8 cellular contexts compared by ENCODE assay signal in the genomic region with DNA sequence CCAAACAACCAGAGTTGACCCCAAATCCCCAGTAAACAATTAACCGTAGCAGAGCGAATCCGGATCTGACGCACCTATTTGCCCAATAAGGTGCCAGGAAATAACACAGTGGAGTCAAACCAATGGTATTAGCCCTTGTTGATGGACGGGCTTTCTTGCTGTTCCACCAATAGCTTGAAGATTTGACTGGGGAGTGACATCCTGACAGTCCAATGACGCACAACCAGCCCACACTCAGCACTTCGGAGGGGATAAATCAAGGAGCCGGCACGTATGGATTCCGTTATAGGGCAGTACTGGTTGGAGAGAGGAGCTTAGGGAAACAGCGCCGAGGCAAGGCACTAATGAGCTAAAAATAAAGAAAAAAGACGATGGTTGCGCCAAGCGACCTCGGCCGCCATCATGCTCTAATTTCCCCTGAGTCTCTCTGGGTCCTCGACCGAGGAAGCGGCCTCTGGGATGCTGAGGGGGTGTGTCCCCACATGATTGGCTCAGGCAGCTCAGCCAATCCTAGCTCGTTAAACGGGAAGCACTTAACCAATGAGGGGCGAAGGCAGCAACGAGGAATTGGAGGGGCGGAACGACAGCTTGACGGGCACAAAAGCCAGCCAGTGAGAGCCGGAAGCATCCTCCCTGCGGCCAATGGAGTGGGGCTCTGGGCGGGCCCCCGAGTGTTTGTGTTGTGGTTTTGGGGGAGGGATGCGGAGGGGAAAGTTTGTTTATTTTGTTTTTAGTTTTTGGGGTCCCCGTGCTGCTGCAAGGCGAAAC. TPM values are rescaled to one million over a fixed set of nuclear protein-coding genes. Genes with fewer than 3 reads are reported as not detected.
A peak's percentile ranks its signal among the peaks of the same experiment; 100 is the strongest.
DNase-seq lines count a peak whose midpoint lies in the region; ATAC-seq and TF ChIP-seq lines count a peak whose summit lies in the region.

No MANE protein-coding gene starts in this region.

- DNase-seq in AG20443 (ENCODE audit: low spot score) (peak; percentile 98), NCI-H446 (lab: John Stamatoyannopoulos, UW) (peak; percentile 97 to 98), cerebellar cortex (ENCODE audit: low spot score) (peak; percentile 99), iris pigment epithelial cell (ENCODE audit: low read depth) (peak; percentile 100), spleen (peak; percentile 96)

- H3K27ac ChIP-seq in spleen = peak overlapping the region; percentile 97 to 100 (median 98)

- intact Hi-C loops in spleen (cut with DNase I; ENCODE audit: low total_unique reads) = loop anchor here (10.0 kb wide), 1 partner anchor 301 kb away; a partner anchor contains a TSS

- TF ChIP-seq CTCF in spleen (IDR thresholded peaks at IDR 0.05 in 8 of 11, conservative IDR thresholded peaks at IDR 0.05 in 3 of 11) = peak in 3 of 11 experiments; percentile 9 to 38 (median 30)

- peaks cover 30 to 81% (median 53%) of the 10 kb centered on the region in 6 donors for H3K4me1 ChIP-seq in spleen

- ATAC-seq in GM19043 (IDR thresholded peaks at IDR 0.05; ENCODE audit: low read depth, unreplicated experiment) (peak; percentile 76), HG03354 (IDR thresholded peaks at IDR 0.05; ENCODE audit: poor library complexity, severe bottlenecking, unreplicated experiment) (peak; percentile 84)
- ATAC-seq in activated CD4-positive, CD25-positive, alpha-beta regulatory T cell treated with anti-CD3 and anti-CD28 coated beads, Interleukin-2, amount 50 U/mL, for 24 hours = peak; percentile 88 to 89

- peak overlapping the region; percentile 71 to 89 (median 83) for H3K4me3 ChIP-seq in spleen

- no peaks in the 10 kb centered on the region for H3K9me3 ChIP-seq in spleen

- peaks cover 0 to 15% (median 0%) of the 10 kb centered on the region in 7 donors for H3K27me3 ChIP-seq in spleen (replicated peaks in 1 of 7)

- H3K36me3 ChIP-seq in spleen = no peaks in the 10 kb centered on the region

- 0 to 1% (median 0%) methylated on average over 34 of the region's 34 CpGs for WGBS in spleen, 5 donors

- peak in 1 of 3 donors; percentile 69 for TF ChIP-seq POLR2A in spleen (IDR thresholded peaks at IDR 0.05)

RNA-seq across cellular contexts. Expression of a gene that starts 49.5 kb away (rescaled TPM):
- under 1 TPM in 6 of 7 donors, not detected in 1; 0.06 to 0.28 (median 0.18) TPM for total RNA-seq in spleen
- polyA plus RNA-seq in spleen = under 1 TPM in 2 of 3 donors, not detected in 1; 0.02 to 0.13 TPM

Comparison
In these comparisons a context has a peak if more than half of its experiments do, and no peak if none do; other contexts are left out.
1. Peak in every context shown above with its lines: DNase-seq, ATAC-seq, H3K4me3 ChIP-seq and H3K27ac ChIP-seq.